Comparison of ENCODE assay signal across 21 cellular contexts in the genomic region with DNA sequence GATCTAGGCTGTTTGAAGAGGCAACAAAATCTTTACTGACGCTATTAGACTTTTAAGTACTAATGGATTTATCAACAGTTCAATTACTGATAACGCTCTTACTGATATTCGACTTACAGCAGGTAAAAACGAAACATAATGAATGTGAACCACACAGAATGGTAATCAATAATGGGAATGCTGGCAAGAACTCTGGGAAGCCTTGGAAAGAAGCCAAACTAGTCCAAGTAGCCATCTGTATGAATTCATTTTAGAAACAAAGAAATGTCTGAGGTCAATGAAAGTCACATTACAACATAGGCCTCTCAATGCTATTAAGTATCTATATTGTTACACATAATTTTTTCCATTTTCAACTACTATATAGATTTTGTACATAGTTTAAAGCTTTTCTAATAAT.
"Had no signal": no experiment of that assay in that cellular context is flagged by ENCODE, and none has a peak within 500 bp of the region (broad histone marks: within the 10 kb centered on the region; RNA-seq: fewer than 3 reads in every experiment).

No MANE protein-coding gene starts in this region.

- ATAC-seq: activated CD4-positive, alpha-beta T cell treated with anti-CD3 and anti-CD28 coated beads for 36 hours; activated CD8-positive, alpha-beta memory T cell treated with anti-CD3 and anti-CD28 coated beads, Interleukin-2, amount 10 ng/mL, durations not matched to agents 7 days and 5 days; left ventricle myocardium superior had no signal

- FAIRE-seq: astrocyte had no signal

- H3K4me3 ChIP-seq: dorsolateral prefrontal cortex, right atrium auricular region, skin epidermis, transverse colon, vagina had no signal

- H3K27ac ChIP-seq: dorsolateral prefrontal cortex, right atrium auricular region, skin epidermis, transverse colon, vagina had no signal

- H3K9me3 ChIP-seq: transverse colon, vagina had no signal

- DNase-seq: activated CD4-positive, alpha-beta memory T cell treated with anti-CD3 and anti-CD28 coated beads for 36 hours; activated CD4-positive, alpha-beta T cell treated with anti-CD3 and anti-CD28 coated beads for 36 hours; activated CD8-positive, alpha-beta memory T cell treated with anti-CD3 and anti-CD28 coated beads, Interleukin-2, amount 10 ng/mL, durations not matched to agents 7 days and 5 days; activated naive CD4-positive, alpha-beta T cell treated with anti-CD3 and anti-CD28 coated beads, Interleukin-2, amount 10 ng/mL, durations not matched to agents 7 days and 5 days; activated T-cell treated with anti-CD3 and anti-CD28 coated beads, Interleukin-2, amount 50 U/mL, for 1 hour; dorsolateral prefrontal cortex; endodermal cell; erythroblast; hypothalamus; kidney; left ventricle myocardium superior; mesenchymal stem cell; nucleus accumbens; stimulated activated CD4-positive, alpha-beta T cell treated with anti-CD3 and anti-CD28 coated beads, Interleukin-4, amount 100 ng/mL, for 4 hours; stimulated activated CD8-positive, alpha-beta memory T cell treated with anti-CD3 and anti-CD28 coated beads, Interleukin-4, amount 100 ng/mL, for 48 hours; stimulated activated naive CD4-positive, alpha-beta T cell treated with Interleukin-2 at 50 U/mL for 16 hours; transverse colon had no signal

- H3K4me1 ChIP-seq: right atrium auricular region, transverse colon, vagina had no signal

- H3K27me3 ChIP-seq: dorsolateral prefrontal cortex, right atrium auricular region, transverse colon, vagina had no signal
